18 cellular contexts compared by ENCODE assay signal in genomic region chr3:106848099-106848498, GRCh38.
"Had no signal": no experiment of that assay in that cellular context is flagged by ENCODE, and none has a peak within 500 bp of the region (broad histone marks: within the 10 kb centered on the region; RNA-seq: fewer than 3 reads in every experiment).

No MANE protein-coding gene starts in this region.

- H3K27ac ChIP-seq: RWPE1 had no signal

- ATAC-seq: Panc1, PC-3 had no signal

- DNase-seq: KBM-7, NCI-H1048, NCI-H1105, NCI-H1417, NCI-H1436 treated with DMSO at 0.1 percent for 48 hours, NCI-H1694, NCI-H187 treated with DMSO at 0.1 percent for 48 hours, NCI-H2029 treated with DMSO at 0.1 percent for 48 hours, NCI-H2107, NCI-H2227 treated with DMSO at 0.1 percent for 48 hours, NCI-H524 treated with DMSO at 0.1 percent for 48 hours, NCI-H69, NCI-H774, PC-3, SHP77, SW 1271 had no signal
